1 cellular context compared by ENCODE assay signal in genomic region chr12:91109148-91109564, GRCh38.
TF ChIP-seq lines count a peak whose summit lies in the region.

No MANE protein-coding gene starts in this region.

TF ChIP-seq in K562, 482 proteins besides CTCF, POLR2A, EP300 and RAD21 (continued from another document):
- TF ChIP-seq, protein P1, sequence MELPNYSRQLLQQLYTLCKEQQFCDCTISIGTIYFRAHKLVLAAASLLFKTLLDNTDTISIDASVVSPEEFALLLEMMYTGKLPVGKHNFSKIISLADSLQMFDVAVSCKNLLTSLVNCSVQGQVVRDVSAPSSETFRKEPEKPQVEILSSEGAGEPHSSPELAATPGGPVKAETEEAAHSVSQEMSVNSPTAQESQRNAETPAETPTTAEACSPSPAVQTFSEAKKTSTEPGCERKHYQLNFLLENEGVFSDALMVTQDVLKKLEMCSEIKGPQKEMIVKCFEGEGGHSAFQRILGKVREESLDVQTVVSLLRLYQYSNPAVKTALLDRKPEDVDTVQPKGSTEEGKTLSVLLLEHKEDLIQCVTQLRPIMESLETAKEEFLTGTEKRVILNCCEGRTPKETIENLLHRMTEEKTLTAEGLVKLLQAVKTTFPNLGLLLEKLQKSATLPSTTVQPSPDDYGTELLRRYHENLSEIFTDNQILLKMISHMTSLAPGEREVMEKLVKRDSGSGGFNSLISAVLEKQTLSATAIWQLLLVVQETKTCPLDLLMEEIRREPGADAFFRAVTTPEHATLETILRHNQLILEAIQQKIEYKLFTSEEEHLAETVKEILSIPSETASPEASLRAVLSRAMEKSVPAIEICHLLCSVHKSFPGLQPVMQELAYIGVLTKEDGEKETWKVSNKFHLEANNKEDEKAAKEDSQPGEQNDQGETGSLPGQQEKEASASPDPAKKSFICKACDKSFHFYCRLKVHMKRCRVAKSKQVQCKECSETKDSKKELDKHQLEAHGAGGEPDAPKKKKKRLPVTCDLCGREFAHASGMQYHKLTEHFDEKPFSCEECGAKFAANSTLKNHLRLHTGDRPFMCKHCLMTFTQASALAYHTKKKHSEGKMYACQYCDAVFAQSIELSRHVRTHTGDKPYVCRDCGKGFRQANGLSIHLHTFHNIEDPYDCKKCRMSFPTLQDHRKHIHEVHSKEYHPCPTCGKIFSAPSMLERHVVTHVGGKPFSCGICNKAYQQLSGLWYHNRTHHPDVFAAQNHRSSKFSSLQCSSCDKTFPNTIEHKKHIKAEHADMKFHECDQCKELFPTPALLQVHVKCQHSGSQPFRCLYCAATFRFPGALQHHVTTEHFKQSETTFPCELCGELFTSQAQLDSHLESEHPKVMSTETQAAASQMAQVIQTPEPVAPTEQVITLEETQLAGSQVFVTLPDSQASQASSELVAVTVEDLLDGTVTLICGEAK (IDR thresholded peaks at IDR 0.05): no peak
- TF ChIP-seq, protein P1 (CRISPR knock-in tag; IDR thresholded peaks at IDR 0.05): no peak
- TF ChIP-seq, protein P2, sequence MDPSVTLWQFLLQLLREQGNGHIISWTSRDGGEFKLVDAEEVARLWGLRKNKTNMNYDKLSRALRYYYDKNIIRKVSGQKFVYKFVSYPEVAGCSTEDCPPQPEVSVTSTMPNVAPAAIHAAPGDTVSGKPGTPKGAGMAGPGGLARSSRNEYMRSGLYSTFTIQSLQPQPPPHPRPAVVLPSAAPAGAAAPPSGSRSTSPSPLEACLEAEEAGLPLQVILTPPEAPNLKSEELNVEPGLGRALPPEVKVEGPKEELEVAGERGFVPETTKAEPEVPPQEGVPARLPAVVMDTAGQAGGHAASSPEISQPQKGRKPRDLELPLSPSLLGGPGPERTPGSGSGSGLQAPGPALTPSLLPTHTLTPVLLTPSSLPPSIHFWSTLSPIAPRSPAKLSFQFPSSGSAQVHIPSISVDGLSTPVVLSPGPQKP (CRISPR knock-in tag; IDR thresholded peaks at IDR 0.05): no peak
- TF ChIP-seq MYBL2 (IDR thresholded peaks at IDR 0.05; ENCODE audit: low read depth) (no peak), MYBL2 (CRISPR knock-in tag; IDR thresholded peaks at IDR 0.05; ENCODE audit: borderline replicate concordance) (no peak), ZKSCAN1 (IDR thresholded peaks at IDR 0.05; ENCODE audit: low read depth, low read length) (no peak)
TF ChIP-seq in K562: peak in this region for 1.
